In the genomic region with DNA sequence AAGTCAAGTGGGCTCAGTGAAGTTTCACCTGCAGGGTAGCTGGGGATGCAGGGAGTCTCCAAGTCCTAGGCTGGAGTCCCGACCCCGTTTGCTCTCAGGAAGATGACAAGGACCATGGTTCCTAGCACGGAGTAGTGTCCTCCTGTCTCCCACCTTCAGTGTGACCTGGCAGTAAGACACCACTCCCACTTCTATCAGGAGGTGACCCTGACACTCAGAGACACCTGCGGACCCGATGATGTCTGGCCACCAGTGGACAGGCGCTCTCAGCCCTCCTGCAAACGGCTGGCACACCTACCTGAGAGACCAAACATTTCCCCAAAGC, we compare ENCODE assay signal across 1 cellular context.
TF ChIP-seq lines count a peak whose summit lies in the region.

No MANE protein-coding gene starts in this region.

TF ChIP-seq in HepG2, 621 proteins besides CTCF, POLR2A, EP300 and RAD21 (continued from another document and continues in another):
- TF ChIP-seq, protein P1, sequence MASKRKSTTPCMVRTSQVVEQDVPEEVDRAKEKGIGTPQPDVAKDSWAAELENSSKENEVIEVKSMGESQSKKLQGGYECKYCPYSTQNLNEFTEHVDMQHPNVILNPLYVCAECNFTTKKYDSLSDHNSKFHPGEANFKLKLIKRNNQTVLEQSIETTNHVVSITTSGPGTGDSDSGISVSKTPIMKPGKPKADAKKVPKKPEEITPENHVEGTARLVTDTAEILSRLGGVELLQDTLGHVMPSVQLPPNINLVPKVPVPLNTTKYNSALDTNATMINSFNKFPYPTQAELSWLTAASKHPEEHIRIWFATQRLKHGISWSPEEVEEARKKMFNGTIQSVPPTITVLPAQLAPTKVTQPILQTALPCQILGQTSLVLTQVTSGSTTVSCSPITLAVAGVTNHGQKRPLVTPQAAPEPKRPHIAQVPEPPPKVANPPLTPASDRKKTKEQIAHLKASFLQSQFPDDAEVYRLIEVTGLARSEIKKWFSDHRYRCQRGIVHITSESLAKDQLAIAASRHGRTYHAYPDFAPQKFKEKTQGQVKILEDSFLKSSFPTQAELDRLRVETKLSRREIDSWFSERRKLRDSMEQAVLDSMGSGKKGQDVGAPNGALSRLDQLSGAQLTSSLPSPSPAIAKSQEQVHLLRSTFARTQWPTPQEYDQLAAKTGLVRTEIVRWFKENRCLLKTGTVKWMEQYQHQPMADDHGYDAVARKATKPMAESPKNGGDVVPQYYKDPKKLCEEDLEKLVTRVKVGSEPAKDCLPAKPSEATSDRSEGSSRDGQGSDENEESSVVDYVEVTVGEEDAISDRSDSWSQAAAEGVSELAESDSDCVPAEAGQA (IDR thresholded peaks at IDR 0.05; ENCODE audit: low read depth), result no peak
- TF ChIP-seq, protein P1 (CRISPR knock-in tag; IDR thresholded peaks at IDR 0.05; ENCODE audit: borderline replicate concordance), result no peak
- TF ChIP-seq RBM39 (IDR thresholded peaks at IDR 0.05; ENCODE audit: low read depth, low read length, poor library complexity, severe bottlenecking) (no peak), ZNF562 (CRISPR knock-in tag; IDR thresholded peaks at IDR 0.05; ENCODE audit: borderline replicate concordance) (no peak), NONO (IDR thresholded peaks at IDR 0.05) (no peak), NONO (CRISPR knock-in tag; conservative IDR thresholded peaks at IDR 0.05) (no peak), NKX3-1 (CRISPR knock-in tag; IDR thresholded peaks at IDR 0.05) (no peak), MYNN (CRISPR knock-in tag; IDR thresholded peaks at IDR 0.05; ENCODE audit: low read depth) (no peak), REPIN1 (CRISPR knock-in tag; IDR thresholded peaks at IDR 0.05; ENCODE audit: borderline replicate concordance, low read depth) (no peak), ATAD3A (CRISPR knock-in tag; IDR thresholded peaks at IDR 0.05) (no peak), ZSCAN20 (CRISPR knock-in tag; IDR thresholded peaks at IDR 0.05; ENCODE audit: borderline replicate concordance) (no peak), SIX4 (CRISPR knock-in tag; IDR thresholded peaks at IDR 0.05) (no peak), TAF1 (CRISPR knock-in tag; IDR thresholded peaks at IDR 0.05) (0 out of 2 replicates have a peak, but pooled peaks have one; percentile 18), ZFY (CRISPR knock-in tag; IDR thresholded peaks at IDR 0.05) (no peak), RORA (CRISPR knock-in tag; IDR thresholded peaks at IDR 0.05) (no peak), ZFYVE20 (CRISPR knock-in tag; IDR thresholded peaks at IDR 0.05; ENCODE audit: borderline replicate concordance, low read depth) (no peak), ZNF780A (CRISPR knock-in tag; IDR thresholded peaks at IDR 0.05) (no peak), ZNF367 (CRISPR knock-in tag; IDR thresholded peaks at IDR 0.05; ENCODE audit: borderline replicate concordance) (no peak), ARNT2 (CRISPR knock-in tag; IDR thresholded peaks at IDR 0.05; ENCODE audit: low read depth) (0 out of 2 replicates have a peak, but pooled peaks have one; percentile 29), SSRP1 (CRISPR knock-in tag; IDR thresholded peaks at IDR 0.05) (peak; percentile 19; the same call in 1 of the 2 replicates), CEBPB (IDR thresholded peaks at IDR 0.05; ENCODE audit: borderline replicate concordance, low read depth, low read length) (no peak), ZC3H4 (CRISPR knock-in tag; IDR thresholded peaks at IDR 0.05; ENCODE audit: borderline replicate concordance) (no peak), FOXJ3 (CRISPR knock-in tag; IDR thresholded peaks at IDR 0.05; ENCODE audit: borderline replicate concordance) (no peak), ATM (IDR thresholded peaks at IDR 0.05; ENCODE audit: borderline replicate concordance) (no peak), HDAC1 (CRISPR knock-in tag; IDR thresholded peaks at IDR 0.05) (peak; percentile 34; the same call in 1 of the 2 replicates), ELF4 (CRISPR knock-in tag; IDR thresholded peaks at IDR 0.05; ENCODE audit: borderline replicate concordance) (no peak), HOXA5 (CRISPR knock-in tag; IDR thresholded peaks at IDR 0.05) (0 out of 2 replicates have a peak, but pooled peaks have one; percentile 7), HNRNPL (IDR thresholded peaks at IDR 0.05; ENCODE audit: low read depth, low read length) (no peak)
- TF ChIP-seq, protein P2, sequence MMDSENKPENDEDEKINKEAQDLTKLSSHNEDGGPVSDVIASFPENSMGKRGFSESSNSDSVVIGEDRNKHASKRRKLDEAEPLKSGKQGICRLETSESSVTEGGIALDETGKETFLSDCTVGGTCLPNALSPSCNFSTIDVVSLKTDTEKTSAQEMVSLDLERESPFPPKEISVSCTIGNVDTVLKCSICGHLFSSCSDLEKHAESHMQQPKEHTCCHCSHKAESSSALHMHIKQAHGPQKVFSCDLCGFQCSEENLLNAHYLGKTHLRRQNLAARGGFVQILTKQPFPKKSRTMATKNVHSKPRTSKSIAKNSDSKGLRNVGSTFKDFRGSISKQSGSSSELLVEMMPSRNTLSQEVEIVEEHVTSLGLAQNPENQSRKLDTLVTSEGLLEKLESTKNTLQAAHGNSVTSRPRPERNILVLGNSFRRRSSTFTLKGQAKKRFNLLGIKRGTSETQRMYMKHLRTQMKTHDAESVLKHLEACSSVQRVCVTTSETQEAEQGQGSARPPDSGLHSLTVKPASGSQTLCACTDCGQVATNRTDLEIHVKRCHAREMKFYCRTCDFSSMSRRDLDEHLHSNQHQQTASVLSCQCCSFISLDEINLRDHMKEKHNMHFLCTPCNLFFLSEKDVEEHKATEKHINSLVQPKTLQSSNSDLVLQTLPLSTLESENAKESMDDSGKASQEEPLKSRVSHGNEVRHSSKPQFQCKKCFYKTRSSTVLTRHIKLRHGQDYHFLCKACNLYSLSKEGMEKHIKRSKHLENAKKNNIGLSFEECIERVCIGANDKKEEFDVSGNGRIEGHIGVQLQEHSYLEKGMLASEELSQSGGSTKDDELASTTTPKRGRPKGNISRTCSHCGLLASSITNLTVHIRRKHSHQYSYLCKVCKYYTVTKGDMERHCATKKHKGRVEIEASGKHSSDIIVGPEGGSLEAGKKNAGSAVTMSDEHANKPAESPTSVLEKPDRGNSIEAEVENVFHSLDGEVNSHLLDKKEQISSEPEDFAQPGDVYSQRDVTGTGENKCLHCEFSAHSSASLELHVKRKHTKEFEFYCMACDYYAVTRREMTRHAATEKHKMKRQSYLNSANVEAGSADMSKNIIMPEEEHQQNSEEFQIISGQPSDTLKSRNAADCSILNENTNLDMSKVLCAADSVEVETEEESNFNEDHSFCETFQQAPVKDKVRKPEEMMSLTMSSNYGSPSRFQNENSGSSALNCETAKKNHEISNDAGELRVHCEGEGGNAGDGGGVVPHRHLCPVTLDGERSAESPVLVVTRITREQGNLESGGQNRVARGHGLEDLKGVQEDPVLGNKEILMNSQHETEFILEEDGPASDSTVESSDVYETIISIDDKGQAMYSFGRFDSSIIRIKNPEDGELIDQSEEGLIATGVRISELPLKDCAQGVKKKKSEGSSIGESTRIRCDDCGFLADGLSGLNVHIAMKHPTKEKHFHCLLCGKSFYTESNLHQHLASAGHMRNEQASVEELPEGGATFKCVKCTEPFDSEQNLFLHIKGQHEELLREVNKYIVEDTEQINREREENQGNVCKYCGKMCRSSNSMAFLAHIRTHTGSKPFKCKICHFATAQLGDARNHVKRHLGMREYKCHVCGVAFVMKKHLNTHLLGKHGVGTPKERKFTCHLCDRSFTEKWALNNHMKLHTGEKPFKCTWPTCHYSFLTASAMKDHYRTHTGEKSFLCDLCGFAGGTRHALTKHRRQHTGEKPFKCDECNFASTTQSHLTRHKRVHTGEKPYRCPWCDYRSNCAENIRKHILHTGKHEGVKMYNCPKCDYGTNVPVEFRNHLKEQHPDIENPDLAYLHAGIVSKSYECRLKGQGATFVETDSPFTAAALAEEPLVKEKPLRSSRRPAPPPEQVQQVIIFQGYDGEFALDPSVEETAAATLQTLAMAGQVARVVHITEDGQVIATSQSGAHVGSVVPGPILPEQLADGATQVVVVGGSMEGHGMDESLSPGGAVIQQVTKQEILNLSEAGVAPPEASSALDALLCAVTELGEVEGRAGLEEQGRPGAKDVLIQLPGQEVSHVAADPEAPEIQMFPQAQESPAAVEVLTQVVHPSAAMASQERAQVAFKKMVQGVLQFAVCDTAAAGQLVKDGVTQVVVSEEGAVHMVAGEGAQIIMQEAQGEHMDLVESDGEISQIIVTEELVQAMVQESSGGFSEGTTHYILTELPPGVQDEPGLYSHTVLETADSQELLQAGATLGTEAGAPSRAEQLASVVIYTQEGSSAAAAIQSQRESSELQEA (CRISPR knock-in tag; IDR thresholded peaks at IDR 0.05; ENCODE audit: not compliant biosample characterization), result no peak
- TF ChIP-seq, protein P3, sequence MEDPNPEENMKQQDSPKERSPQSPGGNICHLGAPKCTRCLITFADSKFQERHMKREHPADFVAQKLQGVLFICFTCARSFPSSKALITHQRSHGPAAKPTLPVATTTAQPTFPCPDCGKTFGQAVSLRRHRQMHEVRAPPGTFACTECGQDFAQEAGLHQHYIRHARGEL (CRISPR knock-in tag; IDR thresholded peaks at IDR 0.05), result no peak
- TF ChIP-seq, protein P4, sequence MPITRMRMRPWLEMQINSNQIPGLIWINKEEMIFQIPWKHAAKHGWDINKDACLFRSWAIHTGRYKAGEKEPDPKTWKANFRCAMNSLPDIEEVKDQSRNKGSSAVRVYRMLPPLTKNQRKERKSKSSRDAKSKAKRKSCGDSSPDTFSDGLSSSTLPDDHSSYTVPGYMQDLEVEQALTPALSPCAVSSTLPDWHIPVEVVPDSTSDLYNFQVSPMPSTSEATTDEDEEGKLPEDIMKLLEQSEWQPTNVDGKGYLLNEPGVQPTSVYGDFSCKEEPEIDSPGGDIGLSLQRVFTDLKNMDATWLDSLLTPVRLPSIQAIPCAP (CRISPR knock-in tag; IDR thresholded peaks at IDR 0.05; ENCODE audit: low read depth), result no peak
- TF ChIP-seq, protein P5, sequence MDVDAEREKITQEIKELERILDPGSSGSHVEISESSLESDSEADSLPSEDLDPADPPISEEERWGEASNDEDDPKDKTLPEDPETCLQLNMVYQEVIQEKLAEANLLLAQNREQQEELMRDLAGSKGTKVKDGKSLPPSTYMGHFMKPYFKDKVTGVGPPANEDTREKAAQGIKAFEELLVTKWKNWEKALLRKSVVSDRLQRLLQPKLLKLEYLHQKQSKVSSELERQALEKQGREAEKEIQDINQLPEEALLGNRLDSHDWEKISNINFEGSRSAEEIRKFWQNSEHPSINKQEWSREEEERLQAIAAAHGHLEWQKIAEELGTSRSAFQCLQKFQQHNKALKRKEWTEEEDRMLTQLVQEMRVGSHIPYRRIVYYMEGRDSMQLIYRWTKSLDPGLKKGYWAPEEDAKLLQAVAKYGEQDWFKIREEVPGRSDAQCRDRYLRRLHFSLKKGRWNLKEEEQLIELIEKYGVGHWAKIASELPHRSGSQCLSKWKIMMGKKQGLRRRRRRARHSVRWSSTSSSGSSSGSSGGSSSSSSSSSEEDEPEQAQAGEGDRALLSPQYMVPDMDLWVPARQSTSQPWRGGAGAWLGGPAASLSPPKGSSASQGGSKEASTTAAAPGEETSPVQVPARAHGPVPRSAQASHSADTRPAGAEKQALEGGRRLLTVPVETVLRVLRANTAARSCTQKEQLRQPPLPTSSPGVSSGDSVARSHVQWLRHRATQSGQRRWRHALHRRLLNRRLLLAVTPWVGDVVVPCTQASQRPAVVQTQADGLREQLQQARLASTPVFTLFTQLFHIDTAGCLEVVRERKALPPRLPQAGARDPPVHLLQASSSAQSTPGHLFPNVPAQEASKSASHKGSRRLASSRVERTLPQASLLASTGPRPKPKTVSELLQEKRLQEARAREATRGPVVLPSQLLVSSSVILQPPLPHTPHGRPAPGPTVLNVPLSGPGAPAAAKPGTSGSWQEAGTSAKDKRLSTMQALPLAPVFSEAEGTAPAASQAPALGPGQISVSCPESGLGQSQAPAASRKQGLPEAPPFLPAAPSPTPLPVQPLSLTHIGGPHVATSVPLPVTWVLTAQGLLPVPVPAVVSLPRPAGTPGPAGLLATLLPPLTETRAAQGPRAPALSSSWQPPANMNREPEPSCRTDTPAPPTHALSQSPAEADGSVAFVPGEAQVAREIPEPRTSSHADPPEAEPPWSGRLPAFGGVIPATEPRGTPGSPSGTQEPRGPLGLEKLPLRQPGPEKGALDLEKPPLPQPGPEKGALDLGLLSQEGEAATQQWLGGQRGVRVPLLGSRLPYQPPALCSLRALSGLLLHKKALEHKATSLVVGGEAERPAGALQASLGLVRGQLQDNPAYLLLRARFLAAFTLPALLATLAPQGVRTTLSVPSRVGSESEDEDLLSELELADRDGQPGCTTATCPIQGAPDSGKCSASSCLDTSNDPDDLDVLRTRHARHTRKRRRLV (CRISPR knock-in tag; IDR thresholded peaks at IDR 0.05), result peak; percentile 59; the same call in 1 of the 2 replicates
- TF ChIP-seq, protein P6, sequence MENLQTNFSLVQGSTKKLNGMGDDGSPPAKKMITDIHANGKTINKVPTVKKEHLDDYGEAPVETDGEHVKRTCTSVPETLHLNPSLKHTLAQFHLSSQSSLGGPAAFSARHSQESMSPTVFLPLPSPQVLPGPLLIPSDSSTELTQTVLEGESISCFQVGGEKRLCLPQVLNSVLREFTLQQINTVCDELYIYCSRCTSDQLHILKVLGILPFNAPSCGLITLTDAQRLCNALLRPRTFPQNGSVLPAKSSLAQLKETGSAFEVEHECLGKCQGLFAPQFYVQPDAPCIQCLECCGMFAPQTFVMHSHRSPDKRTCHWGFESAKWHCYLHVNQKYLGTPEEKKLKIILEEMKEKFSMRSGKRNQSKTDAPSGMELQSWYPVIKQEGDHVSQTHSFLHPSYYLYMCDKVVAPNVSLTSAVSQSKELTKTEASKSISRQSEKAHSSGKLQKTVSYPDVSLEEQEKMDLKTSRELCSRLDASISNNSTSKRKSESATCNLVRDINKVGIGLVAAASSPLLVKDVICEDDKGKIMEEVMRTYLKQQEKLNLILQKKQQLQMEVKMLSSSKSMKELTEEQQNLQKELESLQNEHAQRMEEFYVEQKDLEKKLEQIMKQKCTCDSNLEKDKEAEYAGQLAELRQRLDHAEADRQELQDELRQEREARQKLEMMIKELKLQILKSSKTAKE (CRISPR knock-in tag; IDR thresholded peaks at IDR 0.05; ENCODE audit: borderline replicate concordance), result no peak
